Comparison of ENCODE assay signal across 20 cellular contexts in genomic region chr2:7956126-7956689, GRCh38.
DNase-seq lines count a peak whose midpoint lies in the region; ATAC-seq, FAIRE-seq and TF ChIP-seq lines count a peak whose summit lies in the region.
"Had no signal": no experiment of that assay in that cellular context is flagged by ENCODE, and none has a peak within 500 bp of the region (broad histone marks: within the 10 kb centered on the region; RNA-seq: fewer than 3 reads in every experiment).

No MANE protein-coding gene starts in this region.

- no peaks in the 10 kb centered on the region for H3K79me2 ChIP-seq in osteoblast (ENCODE audit: insufficient read depth, low read length)

- no peak for FAIRE-seq in frontal cortex (lab: Jason Lieb, UNC)
- FAIRE-seq: GM12878, H1, K562 had no signal

- POLR2A ChIA-PET in activated CD4-positive, alpha-beta T cell treated with anti-CD3 and anti-CD28 coated beads for 36 hours (lab: Charles Lee): no interaction called here

- CTCF ChIA-PET in activated CD4-positive, alpha-beta T cell treated with anti-CD3 and anti-CD28 coated beads for 36 hours (lab: Charles Lee): no interaction called here

- no peak overlapping the region for H3K27ac Mint-ChIP-seq in activated CD4-positive, alpha-beta T cell treated with anti-CD3 and anti-CD28 coated beads for 36 hours
- H3K27ac Mint-ChIP-seq: B cell had no signal

- H3K4me1 ChIP-seq in osteoblast (ENCODE audit: insufficient read depth, low read length): no peaks in the 10 kb centered on the region

- DNase-seq in GM03348 (ENCODE audit: low spot score) (peak; percentile 41), NCI-H226 (peak; percentile 86), brain microvascular endothelial cell (peak; percentile 53), osteoblast (ENCODE audit: insufficient read length, low spot score, missing footprints) (peak; percentile 78), hypothalamus (lab: John Stamatoyannopoulos, UW) (no peak), frontal cortex (ENCODE audit: low spot score in 2 of 2) (no peak)
- no peak for DNase-seq in activated CD4-positive, alpha-beta T cell treated with anti-CD3 and anti-CD28 coated beads for 36 hours
- DNase-seq: GF-D8, NCI-H1092 treated with DMSO at 0.1 percent for 48 hours, NCI-H146, NCI-H2081 treated with DMSO at 0.1 percent for 48 hours, NCI-H526, PC-3, RPMI8226, SIG-M5 had no signal

- no peaks in the 10 kb centered on the region for H3K4me1 Mint-ChIP-seq in activated CD4-positive, alpha-beta T cell treated with anti-CD3 and anti-CD28 coated beads for 36 hours
- H3K4me1 Mint-ChIP-seq: B cell had no signal

- H3K4me3 ChIP-seq in brain microvascular endothelial cell (ENCODE audit: low read depth, low read length) (no peak overlapping the region), osteoblast (ENCODE audit: insufficient read depth, low read length) (no peak overlapping the region)
- H3K4me3 ChIP-seq: GM12878, K562 had no signal

- no peak overlapping the region for H3K4me2 ChIP-seq in osteoblast (ENCODE audit: insufficient read depth, low read length)

- H3K4me3 Mint-ChIP-seq in activated CD4-positive, alpha-beta T cell treated with anti-CD3 and anti-CD28 coated beads for 36 hours: no peak overlapping the region
- H3K4me3 Mint-ChIP-seq: B cell had no signal

- H2AFZ ChIP-seq in osteoblast (ENCODE audit: low read length): no peak overlapping the region

- H3K27ac ChIP-seq in brain microvascular endothelial cell (no peak overlapping the region), osteoblast (ENCODE audit: low read depth, low read length) (no peak overlapping the region)

- H3K27me3 ChIP-seq in brain microvascular endothelial cell (replicated peaks): no peaks in the 10 kb centered on the region
- H3K27me3 ChIP-seq in osteoblast (ENCODE audit: insufficient read depth, low read length): no peaks in the 10 kb centered on the region

- TF ChIP-seq CTCF in brain microvascular endothelial cell (IDR thresholded peaks at IDR 0.05; ENCODE audit: low read depth, low read length, missing control alignments) (no peak), osteoblast (IDR thresholded peaks at IDR 0.05; ENCODE audit: extremely low read depth, low read depth, low read length) (no peak)

- no peaks in the 10 kb centered on the region for H4K20me1 ChIP-seq in osteoblast (ENCODE audit: insufficient read depth, low read length)

- ATAC-seq in HG02610 (IDR thresholded peaks at IDR 0.05; ENCODE audit: unreplicated experiment): no peak
- ATAC-seq in activated CD4-positive, alpha-beta T cell treated with anti-CD3 and anti-CD28 coated beads for 36 hours: no peak
- ATAC-seq: GM12878, K562, PC-3 had no signal

- in situ Hi-C loops in brain microvascular endothelial cell (cut with HindIII; ENCODE audit: low pct_ligation_motif_present, low sequenced_read_pairs): no loop called here

- H3K27me3 Mint-ChIP-seq in activated CD4-positive, alpha-beta T cell treated with anti-CD3 and anti-CD28 coated beads for 36 hours: no peaks in the 10 kb centered on the region

- no peaks in the 10 kb centered on the region for H3K9me3 ChIP-seq in osteoblast (ENCODE audit: low read depth, low read length)

- no peaks in the 10 kb centered on the region for H3K36me3 ChIP-seq in brain microvascular endothelial cell (replicated peaks)
- no peaks in the 10 kb centered on the region for H3K36me3 ChIP-seq in osteoblast (ENCODE audit: insufficient read depth, low read length)

- no peaks in the 10 kb centered on the region for H3K36me3 Mint-ChIP-seq in activated CD4-positive, alpha-beta T cell treated with anti-CD3 and anti-CD28 coated beads for 36 hours (ENCODE audit: low read depth)

- intact Hi-C loops in activated CD4-positive, alpha-beta T cell treated with anti-CD3 and anti-CD28 coated beads for 36 hours (cut with DNase I, micrococcal nuclease): no loop called here

- no peaks in the 10 kb centered on the region for H3K9me3 Mint-ChIP-seq in activated CD4-positive, alpha-beta T cell treated with anti-CD3 and anti-CD28 coated beads for 36 hours (ENCODE audit: low read depth)

Comparison
In these comparisons a context has a peak if more than half of its experiments do, and no peak if none do; other contexts are left out.
1. DNase-seq: peak in GM03348 (single experiment), NCI-H226 (single experiment), brain microvascular endothelial cell (single experiment) and osteoblast (single experiment); none in hypothalamus (0 of 51), frontal cortex (0 of 2) and activated CD4-positive, alpha-beta T cell treated with anti-CD3 and anti-CD28 coated beads for 36 hours (single experiment).